19 cellular contexts compared by ENCODE assay signal in genomic region chr1:171212607-171213347, GRCh38. TPM values are rescaled to one million over a fixed set of nuclear protein-coding genes. Genes with fewer than 3 reads are reported as not detected.
DNase-seq lines count a peak whose midpoint lies in the region; ATAC-seq and TF ChIP-seq lines count a peak whose summit lies in the region.
"Had no signal": no experiment of that assay in that cellular context is flagged by ENCODE, and none has a peak within 500 bp of the region (broad histone marks: within the 10 kb centered on the region; RNA-seq: fewer than 3 reads in every experiment).

No MANE protein-coding gene starts in this region.

- DNase-seq in Right ventricle myocardium inferior (ENCODE audit: missing footprints) (no peak), right atrium auricular region (ENCODE audit: low spot score) (no peak), germinal center (ENCODE audit: low spot score) (peak; percentile 25), vagina (ENCODE audit: extremely low spot score in 2 of 2) (no peak), NCI-H1930 (lab: John Stamatoyannopoulos, UW) (no peak)
- DNase-seq: CD8-positive, alpha-beta T cell; cerebellar nuclear complex; EL; mammary epithelial cell; MG63; stimulated activated CD4-positive, alpha-beta T cell treated with anti-CD3 and anti-CD28 coated beads, Interleukin-4, amount 100 ng/mL, for 1 hour; transverse colon had no signal

- H3K36me3 ChIP-seq in right atrium auricular region, result no peaks in the 10 kb centered on the region
- H3K36me3 ChIP-seq in OCI-LY3 (replicated peaks; ENCODE audit: low read depth, low read length), result peaks cover 6% of the 10 kb centered on the region
- peaks cover 2 to 13% (median 10%) of the 10 kb centered on the region in 5 donors for H3K36me3 ChIP-seq in subcutaneous abdominal adipose tissue (ENCODE audit: control insufficient read depth in 5 of 5, insufficient read depth in 5 of 5, low read length in 5 of 5)
- H3K36me3 ChIP-seq in vagina, result no peaks in the 10 kb centered on the region
- H3K36me3 ChIP-seq: MG63, neutrophil, transverse colon had no signal

- ATAC-seq in Right ventricle myocardium inferior (peak; percentile 18), GM21717 (IDR thresholded peaks at IDR 0.05; ENCODE audit: unreplicated experiment) (no peak)
- ATAC-seq: CD8-positive, alpha-beta T cell had no signal

- no peak overlapping the region for H3K4me3 ChIP-seq in right atrium auricular region
- peak overlapping the region; percentile 10; the same call in 1 of the 2 replicates for H3K4me3 ChIP-seq in OCI-LY3 (ENCODE audit: low read length)
- no peak overlapping the region for H3K4me3 ChIP-seq in subcutaneous abdominal adipose tissue (ENCODE audit: low read depth in 1 of 5, low read length in 5 of 5)
- no peak overlapping the region for H3K4me3 ChIP-seq in vagina
- H3K4me3 ChIP-seq: MG63, transverse colon had no signal

- H3K27me3 ChIP-seq in right atrium auricular region, result no peaks in the 10 kb centered on the region
- H3K27me3 ChIP-seq in OCI-LY3 (ENCODE audit: low read depth, low read length), result no peaks in the 10 kb centered on the region
- no peaks in the 10 kb centered on the region for H3K27me3 ChIP-seq in subcutaneous abdominal adipose tissue (ENCODE audit: control insufficient read depth in 5 of 5, insufficient read depth in 4 of 5, low read length in 5 of 5)
- no peaks in the 10 kb centered on the region for H3K27me3 ChIP-seq in vagina
- H3K27me3 ChIP-seq: MG63, neutrophil, transverse colon had no signal

- no peaks in the 10 kb centered on the region for H4K20me1 ChIP-seq in OCI-LY3 (ENCODE audit: insufficient read depth, low read length)

- TF ChIP-seq CTCF in right atrium auricular region (IDR thresholded peaks at IDR 0.05), result no peak
- TF ChIP-seq CTCF in OCI-LY3 (IDR thresholded peaks at IDR 0.05; ENCODE audit: low read depth, low read length), result no peak
- TF ChIP-seq CTCF in vagina (IDR thresholded peaks at IDR 0.05), result no peak

- H3K4me2 ChIP-seq in OCI-LY3 (ENCODE audit: low read length), result peak overlapping the region; percentile 48

- H3K9me3 ChIP-seq in right atrium auricular region (no peaks in the 10 kb centered on the region), OCI-LY3 (ENCODE audit: insufficient read depth, low read length) (no peaks in the 10 kb centered on the region), subcutaneous abdominal adipose tissue (ENCODE audit: control insufficient read depth in 5 of 5, low read length in 5 of 5) (no peaks in the 10 kb centered on the region), vagina (no peaks in the 10 kb centered on the region)
- H3K9me3 ChIP-seq: MG63, neutrophil, transverse colon had no signal

- H3K4me1 ChIP-seq in right atrium auricular region (peaks cover 0 to 20% of the 10 kb centered on the region in 2 donors), OCI-LY3 (ENCODE audit: low read length) (peaks cover 20% of the 10 kb centered on the region), subcutaneous abdominal adipose tissue (ENCODE audit: control insufficient read depth in 5 of 5, insufficient read depth in 5 of 5, low read length in 5 of 5) (peaks cover 0 to 33% (median 19%) of the 10 kb centered on the region in 5 donors), vagina (no peaks in the 10 kb centered on the region)

- no peak overlapping the region for H2AFZ ChIP-seq in OCI-LY3 (ENCODE audit: low read depth, low read length)

- no peak overlapping the region for H3K9ac ChIP-seq in OCI-LY3 (ENCODE audit: low read length)
- no peak overlapping the region for H3K9ac ChIP-seq in subcutaneous abdominal adipose tissue (ENCODE audit: low read length in 5 of 5)

- no peak for TF ChIP-seq POLR2A in vagina (IDR thresholded peaks at IDR 0.05)

- intact Hi-C loops in Right ventricle myocardium inferior (cut with DNase I) (loop anchor here (5.0 kb wide), 1 partner anchor 70 kb away; no protein-coding TSS in a partner anchor), vagina (cut with DNase I) (no loop called here)

- H3K27ac ChIP-seq in right atrium auricular region (no peak overlapping the region), OCI-LY3 (ENCODE audit: low read length) (no peak overlapping the region), subcutaneous abdominal adipose tissue (ENCODE audit: low read depth, low read length) (peak overlapping the region; percentile 0), vagina (no peak overlapping the region)
- H3K27ac ChIP-seq: neutrophil, transverse colon had no signal

- H3K79me2 ChIP-seq in OCI-LY3 (ENCODE audit: low read length), result no peaks in the 10 kb centered on the region

RNA-seq across cellular contexts. Expression of gene FMO2, which starts 27.7 kb away (rescaled TPM):
- total RNA-seq in Right ventricle myocardium inferior, result 59.4 TPM
- 10 to 100 TPM; 28.4 to 66.6 TPM for total RNA-seq in right atrium auricular region
- total RNA-seq in vagina, result 14.0 TPM
- total RNA-seq: A172; activated T-helper 1 cell treated with anti-CD3 and anti-CD28 coated beads, Interleukin-12 subunit alpha, Interleukin-12 subunit beta, Interleukin-2, Interleukin-4 antibody, amounts not matched to agents 30 ng/mL and 10 ng/mL and 1 ng/mL, durations not matched to agents 14 hours and 24 hours and 36 hours; CD8-positive, alpha-beta T cell; glomerular endothelial cell had no signal

RNA-seq across cellular contexts. Expression of gene FMO1, which starts 35.5 kb away (rescaled TPM):
- 0.35 TPM for total RNA-seq in Right ventricle myocardium inferior
- total RNA-seq in right atrium auricular region, result under 1 TPM; 0.37 to 0.47 TPM
- total RNA-seq in vagina, result 6.4 TPM
- total RNA-seq: A172; activated T-helper 1 cell treated with anti-CD3 and anti-CD28 coated beads, Interleukin-12 subunit alpha, Interleukin-12 subunit beta, Interleukin-2, Interleukin-4 antibody, amounts not matched to agents 30 ng/mL and 10 ng/mL and 1 ng/mL, durations not matched to agents 14 hours and 24 hours and 36 hours; CD8-positive, alpha-beta T cell; glomerular endothelial cell; transverse colon had no signal
